9 cellular contexts compared by ENCODE assay signal in genomic region chr6:137717074-137718073, GRCh38.
DNase-seq lines count a peak whose midpoint lies in the region; ATAC-seq, FAIRE-seq and TF ChIP-seq lines count a peak whose summit lies in the region.
"Had no signal": no experiment of that assay in that cellular context is flagged by ENCODE, and none has a peak within 500 bp of the region (broad histone marks: within the 10 kb centered on the region; RNA-seq: fewer than 3 reads in every experiment).

No MANE protein-coding gene starts in this region.

- ATAC-seq in stimulated activated naive CD8-positive, alpha-beta T cell treated with anti-CD3 and anti-CD28 coated beads, Interleukin-15, Interleukin-2, amounts not matched to agents 100 U/mL and 50 U/mL, for 24 hours, result peak; percentile 82

- FAIRE-seq in frontal cortex (lab: Jason Lieb, UNC), result no peak
- no peak for FAIRE-seq in D721Med (lab: Jason Lieb, UNC)

- DNase-seq in activated gamma-delta T cell treated with Interleukin-2 at 50 U/mL for 16 hours (peak; percentile 75), activated gamma-delta T cell (lab: John Stamatoyannopoulos, UW) (no peak), epithelial cell of prostate (ENCODE audit: low read depth, low spot score) (peak; percentile 87), frontal cortex (ENCODE audit: low spot score in 2 of 2) (no peak), D721Med (ENCODE audit: insufficient read length, low spot score) (no peak), islet precursor cell (no peak)
- DNase-seq in activated CD4-positive, alpha-beta T cell treated with anti-CD3 and anti-CD28 coated beads, Interleukin-2, amount 50 U/mL, for 48 hours, result peak; percentile 65 to 77
- peak; percentile 79 for DNase-seq in stimulated activated naive CD8-positive, alpha-beta T cell treated with anti-CD3 and anti-CD28 coated beads, Interleukin-15, Interleukin-2, amounts not matched to agents 100 U/mL and 50 U/mL, for 24 hours
- DNase-seq: NCI-H1694 had no signal

- no peak for TF ChIP-seq CTCF in D721Med (IDR thresholded peaks at IDR 0.05; ENCODE audit: insufficient read depth, missing control alignments)

- peak overlapping the region; percentile 44 for H3K27ac ChIP-seq in epithelial cell of prostate

Comparison
In these comparisons a context has a peak if more than half of its experiments do, and no peak if none do; other contexts are left out.
1. DNase-seq: peak in activated gamma-delta T cell treated with Interleukin-2 at 50 U/mL for 16 hours (single experiment), activated CD4-positive, alpha-beta T cell treated with anti-CD3 and anti-CD28 coated beads, Interleukin-2, amount 50 U/mL, for 48 hours (2 of 2), epithelial cell of prostate (single experiment) and stimulated activated naive CD8-positive, alpha-beta T cell treated with anti-CD3 and anti-CD28 coated beads, Interleukin-15, Interleukin-2, amounts not matched to agents 100 U/mL and 50 U/mL, for 24 hours (single experiment); none in activated gamma-delta T cell (single experiment), frontal cortex (0 of 2), D721Med (single experiment) and islet precursor cell (single experiment).